Comparison of ENCODE assay signal across 9 cellular contexts in the genomic region with DNA sequence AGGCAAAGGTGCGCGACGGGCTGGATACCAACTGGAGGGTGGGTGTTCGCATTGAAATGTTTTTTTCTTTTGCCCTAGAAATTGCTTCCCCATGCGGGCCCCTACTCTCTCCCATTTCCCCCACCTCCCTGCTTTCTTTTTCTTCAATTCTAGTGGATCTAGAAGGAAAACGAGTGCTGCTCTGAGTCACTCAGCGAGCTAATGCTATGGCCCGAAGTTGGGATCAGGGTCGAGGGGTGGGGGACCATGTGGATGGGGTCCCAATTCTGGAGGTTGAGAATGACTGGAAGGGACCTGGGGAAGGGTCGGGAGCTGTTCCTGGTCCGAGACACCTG.
DNase-seq lines count a peak whose midpoint lies in the region; ATAC-seq, FAIRE-seq and TF ChIP-seq lines count a peak whose summit lies in the region.
"Had no signal": no experiment of that assay in that cellular context is flagged by ENCODE, and none has a peak within 500 bp of the region (broad histone marks: within the 10 kb centered on the region; RNA-seq: fewer than 3 reads in every experiment).

No MANE protein-coding gene starts in this region.

- intact Hi-C loops in GM12878 (cut with micrococcal nuclease; ENCODE audit: unreplicated experiment): no loop called here

- H3K4me1 ChIP-seq in GM23248 (ENCODE audit: insufficient read depth) (peaks cover 6% of the 10 kb centered on the region), GM12878 (ENCODE audit: control insufficient read depth, insufficient read depth, low read length) (no peaks in the 10 kb centered on the region; the same call in 1 of the 2 replicates), iPS-15b (ENCODE audit: control insufficient read depth, insufficient read depth, low read length) (peaks cover 19% of the 10 kb centered on the region), smooth muscle cell (ENCODE audit: low read depth) (peaks cover 13% of the 10 kb centered on the region)

- H3K36me3 ChIP-seq in GM23248 (ENCODE audit: low read depth): no peaks in the 10 kb centered on the region
- no peaks in the 10 kb centered on the region for H3K36me3 ChIP-seq in GM12878 (ENCODE audit: control insufficient read depth in 2 of 2, insufficient read depth in 2 of 2, low read length in 1 of 2)
- no peaks in the 10 kb centered on the region for H3K36me3 ChIP-seq in iPS-15b (ENCODE audit: control insufficient read depth, insufficient read depth, low read length)
- H3K36me3 ChIP-seq in smooth muscle cell (ENCODE audit: low read depth): no peaks in the 10 kb centered on the region

- H4K20me1 ChIP-seq in GM23248 (ENCODE audit: insufficient read depth) (no peaks in the 10 kb centered on the region), GM12878 (ENCODE audit: control insufficient read depth, insufficient read depth) (no peaks in the 10 kb centered on the region), smooth muscle cell (ENCODE audit: low read depth) (peaks cover 2% of the 10 kb centered on the region)

- no peak for FAIRE-seq in GM12878 (lab: Jason Lieb, UNC)
- FAIRE-seq: islet of Langerhans had no signal

- no peak for TF ChIP-seq RAD21 in GM12878 (IDR thresholded peaks at IDR 0.05; ENCODE audit: insufficient read depth, low read depth, low read length)

- H2AFZ ChIP-seq in GM23248: peak overlapping the region; percentile 86
- no peak overlapping the region for H2AFZ ChIP-seq in GM12878 (ENCODE audit: control insufficient read depth, low read depth, low read length)
- H2AFZ ChIP-seq in smooth muscle cell (ENCODE audit: low read depth): peak overlapping the region; percentile 98

- no peaks in the 10 kb centered on the region for H3F3A ChIP-seq in GM23248 (ENCODE audit: insufficient read depth)
- H3F3A ChIP-seq in smooth muscle cell (ENCODE audit: low read depth): no peaks in the 10 kb centered on the region

- no peak overlapping the region for H3K27ac Mint-ChIP-seq in activated CD8-positive, alpha-beta memory T cell treated with anti-CD3 and anti-CD28 coated beads, Interleukin-2, amount 10 ng/mL, durations not matched to agents 7 days and 5 days

- no peak for TF ChIP-seq POLR2A in GM12878 (IDR thresholded peaks at IDR 0.05; ENCODE audit: low read depth, low read length)

- no peaks in the 10 kb centered on the region for H3K9me2 ChIP-seq in GM23248 (ENCODE audit: insufficient read depth)

- in situ Hi-C loops in GM23248 (cut with MboI) (no loop called here), GM12878 (cut with MboI) (no loop called here)

- H3K27me3 Mint-ChIP-seq in activated CD8-positive, alpha-beta memory T cell treated with anti-CD3 and anti-CD28 coated beads, Interleukin-2, amount 10 ng/mL, durations not matched to agents 7 days and 5 days: peaks cover 68% of the 10 kb centered on the region

- no peak overlapping the region for H3K4me3 Mint-ChIP-seq in activated CD8-positive, alpha-beta memory T cell treated with anti-CD3 and anti-CD28 coated beads, Interleukin-2, amount 10 ng/mL, durations not matched to agents 7 days and 5 days

- no TSS peak for BruUV-seq in GM12878 (replicated peaks; lab: Mats Ljungman, UMichigan)

- SMC1A ChIA-PET in GM12878 (lab: Charles Lee; ENCODE audit: uncharacterized antibody, unreplicated experiment): no interaction called here

- H3K36me3 Mint-ChIP-seq in activated CD8-positive, alpha-beta memory T cell treated with anti-CD3 and anti-CD28 coated beads, Interleukin-2, amount 10 ng/mL, durations not matched to agents 7 days and 5 days: no peaks in the 10 kb centered on the region

- TF ChIP-seq CTCF in GM12878 (IDR thresholded peaks at IDR 0.05 in 2 of 3, conservative IDR thresholded peaks at IDR 0.05 in 1 of 3; ENCODE audit: control insufficient read depth in 2 of 3, extremely low read depth in 1 of 3, insufficient read depth in 1 of 3, low read depth in 3 of 3, low read length in 3 of 3) (no peak), smooth muscle cell (IDR thresholded peaks at IDR 0.05; ENCODE audit: borderline replicate concordance, insufficient read depth, poor library complexity, severe bottlenecking) (no peak)

- H3K4me1 Mint-ChIP-seq in activated CD8-positive, alpha-beta memory T cell treated with anti-CD3 and anti-CD28 coated beads, Interleukin-2, amount 10 ng/mL, durations not matched to agents 7 days and 5 days: peaks cover 9% of the 10 kb centered on the region

- TF ChIP-seq EP300 in GM12878 (IDR thresholded peaks at IDR 0.05; ENCODE audit: borderline replicate concordance in 1 of 2, control insufficient read depth in 1 of 2, low read depth in 2 of 2, low read length in 2 of 2): no peak

- peak; percentile 45 for DNase-seq in GM23248
- no peak for DNase-seq in GM12878 (ENCODE audit: low read depth, low spot score)
- DNase-seq in smooth muscle cell (lab: John Stamatoyannopoulos, UW; ENCODE audit: unreplicated experiment): no peak
- DNase-seq in NCI-H1694 (lab: John Stamatoyannopoulos, UW): no peak
- DNase-seq in cerebellar nuclear complex (lab: John Stamatoyannopoulos, UW): no peak
- DNase-seq in activated CD8-positive, alpha-beta memory T cell treated with anti-CD3 and anti-CD28 coated beads, Interleukin-2, amount 10 ng/mL, durations not matched to agents 7 days and 5 days: no peak

- H3K4me3 ChIP-seq in GM23248 (peak overlapping the region; percentile 64), GM12878 (no peak overlapping the region), iPS-15b (ENCODE audit: low read depth, low read length) (peak overlapping the region; percentile 63), smooth muscle cell (peak overlapping the region; percentile 70)

- H3K27ac ChIP-seq in GM23248: no peak overlapping the region
- no peak overlapping the region for H3K27ac ChIP-seq in GM12878 (ENCODE audit: control insufficient read depth, insufficient read depth)
- H3K27ac ChIP-seq in smooth muscle cell (ENCODE audit: low read depth): no peak overlapping the region

- CTCF ChIA-PET in GM12878 (lab: Yijun Ruan, JAX): interaction anchor here (0.7 kb wide), 1 partner anchor 17 kb away, joined by 3 read pairs; no protein-coding TSS in a partner anchor
- CTCF ChIA-PET in activated CD8-positive, alpha-beta memory T cell treated with anti-CD3 and anti-CD28 coated beads, Interleukin-2, amount 10 ng/mL, durations not matched to agents 7 days and 5 days (lab: Charles Lee): no interaction called here

- no peak for ATAC-seq in GM12878
- ATAC-seq in activated CD8-positive, alpha-beta memory T cell treated with anti-CD3 and anti-CD28 coated beads, Interleukin-2, amount 10 ng/mL, durations not matched to agents 7 days and 5 days: no peak
- ATAC-seq in GM18498 (IDR thresholded peaks at IDR 0.05; ENCODE audit: unreplicated experiment): no peak

- WGBS in GM23248 (ENCODE audit: low coverage in 1 of 2, low lambda C conversion rate in 2 of 2, missing lambda C conversion rate in 2 of 2), 2 experiments: 9 to 11% methylated on average over 10 to 11 of the region's 11 CpGs
- 24% methylated on average over 10 of the region's 11 CpGs for WGBS in GM12878 (ENCODE audit: insufficient coverage, insufficient replicate concordance, low lambda C conversion rate, missing lambda C conversion rate)
- 1% methylated on average over 11 of the region's 11 CpGs for WGBS in smooth muscle cell (ENCODE audit: low lambda C conversion rate)

- H3K4me2 ChIP-seq in GM23248 (ENCODE audit: unreplicated experiment) (peak overlapping the region; percentile 77), GM12878 (ENCODE audit: control insufficient read depth, insufficient read depth) (no peak overlapping the region), smooth muscle cell (peak overlapping the region; percentile 96)

- POLR2A ChIA-PET in GM12878 (lab: Charles Lee): no interaction called here

- H3K27me3 ChIP-seq in GM23248 (replicated peaks; ENCODE audit: insufficient read depth) (peaks cover 51% of the 10 kb centered on the region), GM12878 (replicated peaks in 1 of 2; ENCODE audit: control insufficient read depth in 2 of 2, insufficient read depth in 2 of 2, low read length in 1 of 2) (peaks cover 11 to 22% of the 10 kb centered on the region in 2 experiments), iPS-15b (ENCODE audit: control insufficient read depth, insufficient read depth, low read length) (peaks cover 17% of the 10 kb centered on the region), smooth muscle cell (ENCODE audit: low read depth) (peaks cover 65% of the 10 kb centered on the region)

- RAD21 ChIA-PET in GM12878 (lab: Charles Lee; ENCODE audit: unreplicated experiment): no interaction called here

- H3K79me2 ChIP-seq in GM23248 (ENCODE audit: insufficient read depth): no peaks in the 10 kb centered on the region
- H3K79me2 ChIP-seq in GM12878 (ENCODE audit: control insufficient read depth, insufficient read depth, low read length): no peaks in the 10 kb centered on the region
- peaks cover 8% of the 10 kb centered on the region for H3K79me2 ChIP-seq in smooth muscle cell (ENCODE audit: low read depth)

- H3K9me3 ChIP-seq in GM23248 (ENCODE audit: low read depth) (no peaks in the 10 kb centered on the region), GM12878 (replicated peaks; ENCODE audit: control insufficient read depth, insufficient read depth, low read length) (no peaks in the 10 kb centered on the region; the same call in 2 of the 3 replicates), iPS-15b (ENCODE audit: control insufficient read depth, insufficient read depth, low read length) (no peaks in the 10 kb centered on the region), smooth muscle cell (replicated peaks; ENCODE audit: low read depth) (no peaks in the 10 kb centered on the region)

- H3K9me3 Mint-ChIP-seq in activated CD8-positive, alpha-beta memory T cell treated with anti-CD3 and anti-CD28 coated beads, Interleukin-2, amount 10 ng/mL, durations not matched to agents 7 days and 5 days (ENCODE audit: low read depth): no peaks in the 10 kb centered on the region

- H3K9ac ChIP-seq in GM23248 (no peak overlapping the region), GM12878 (ENCODE audit: control insufficient read depth, insufficient read depth, low read length) (no peak overlapping the region), iPS-15b (ENCODE audit: low read depth, low read length) (no peak overlapping the region), smooth muscle cell (ENCODE audit: low read depth) (peak overlapping the region; percentile 56)

TF ChIP-seq in GM12878, 131 proteins besides CTCF, POLR2A, EP300 and RAD21:
- no peak for TF ChIP-seq MYB (IDR thresholded peaks at IDR 0.05; ENCODE audit: borderline replicate concordance, low read depth, low read length)
- TF ChIP-seq SUZ12 (IDR thresholded peaks at IDR 0.05; ENCODE audit: unreplicated experiment): peak; percentile 28
